Comparison of ENCODE assay signal across 18 cellular contexts in genomic region chr19:34661357-34661756, GRCh38.
"Had no signal": no experiment of that assay in that cellular context is flagged by ENCODE, and none has a peak within 500 bp of the region (broad histone marks: within the 10 kb centered on the region; RNA-seq: fewer than 3 reads in every experiment).

No MANE protein-coding gene starts in this region.

- H3K27me3 ChIP-seq: dorsolateral prefrontal cortex, thyroid gland had no signal

- H3K4me1 ChIP-seq: thyroid gland had no signal

- H3K36me3 ChIP-seq: thyroid gland had no signal

- DNase-seq: activated CD4-positive, alpha-beta T cell treated with anti-CD3 and anti-CD28 coated beads for 1 hour; activated CD4-positive, alpha-beta T cell treated with anti-CD3 and anti-CD28 coated beads, Interleukin-2, amount 50 U/mL, for 48 hours; activated CD8-positive, alpha-beta memory T cell treated with anti-CD3 and anti-CD28 coated beads, Interleukin-2, amount 10 ng/mL, durations not matched to agents 7 days and 5 days; activated effector memory CD4-positive, alpha-beta T cell treated with anti-CD3 and anti-CD28 coated beads, Interleukin-2, amount 50 U/mL, for 16 hours; activated T-cell treated with anti-CD3 and anti-CD28 coated beads, Interleukin-2, amount 50 U/mL, for 4 hours; amygdala; dorsolateral prefrontal cortex; foreskin fibroblast; glutamatergic neuron; left colon; mesendoderm; occipital lobe; stimulated activated CD4-positive, alpha-beta T cell treated with anti-CD3 and anti-CD28 coated beads, Interleukin-15, amount 100 ng/mL, for 24 hours; stimulated activated CD4-positive, alpha-beta T cell treated with anti-CD3 and anti-CD28 coated beads, Interleukin-4, amount 100 ng/mL, for 24 hours; T-helper 9 cell had no signal

- H3K9me3 ChIP-seq: thyroid gland had no signal

- H3K4me3 ChIP-seq: dorsolateral prefrontal cortex, thyroid gland had no signal

- ATAC-seq: activated CD8-positive, alpha-beta memory T cell treated with anti-CD3 and anti-CD28 coated beads, Interleukin-2, amount 10 ng/mL, durations not matched to agents 7 days and 5 days; activated naive CD4-positive, alpha-beta T cell treated with anti-CD3 and anti-CD28 coated beads, Interleukin-2, amount 50 U/mL, for 72 hours; activated T-cell treated with anti-CD3 and anti-CD28 coated beads, Interleukin-2, amount 50 U/mL, for 4 hours; esophagus mucosa; left colon had no signal

- H3K27ac ChIP-seq: dorsolateral prefrontal cortex had no signal
